Comparison of ENCODE assay signal across 8 cellular contexts in the genomic region with DNA sequence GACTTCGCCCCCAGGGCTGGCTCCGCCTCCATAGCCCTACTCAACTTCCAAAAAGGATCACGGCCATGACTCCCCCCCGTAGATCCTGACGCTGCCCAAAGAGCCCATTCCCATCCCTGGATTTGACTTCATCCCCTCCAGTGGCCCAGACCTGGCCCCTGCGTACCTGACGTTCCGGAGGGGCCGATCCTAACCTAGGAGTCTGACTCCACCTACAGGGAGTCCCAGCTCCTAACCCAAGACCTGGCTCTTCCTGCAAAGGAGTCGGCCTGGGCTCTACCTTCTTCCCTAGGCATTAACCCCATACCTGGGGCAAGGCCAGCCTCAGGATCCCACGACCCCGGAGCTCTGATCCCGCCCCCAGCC. TPM values are rescaled to one million over a fixed set of nuclear protein-coding genes. Genes with fewer than 3 reads are reported as not detected.
DNase-seq lines count a peak whose midpoint lies in the region; ATAC-seq, FAIRE-seq and TF ChIP-seq lines count a peak whose summit lies in the region.

No MANE protein-coding gene starts in this region.

- H3K27me3 Mint-ChIP-seq in stimulated activated naive CD8-positive, alpha-beta T cell treated with anti-CD3 and anti-CD28 coated beads, Interleukin-15, Interleukin-2, amounts not matched to agents 100 ng/mL and 50 ng/mL, for 24 hours: peaks cover 4% of the 10 kb centered on the region

- H3K4me1 ChIP-seq in K562 (replicated peaks in 1 of 2; ENCODE audit: control insufficient read depth in 2 of 2, insufficient read depth in 2 of 2, low read length in 2 of 2) (peaks cover 2 to 52% of the 10 kb centered on the region in 2 experiments; a peak in 3 of 5 replicates), mononuclear cell (ENCODE audit: insufficient read depth, low read length) (peaks cover 23% of the 10 kb centered on the region)

- no peak for TF ChIP-seq POLR2A in K562 (conservative IDR thresholded peaks at IDR 0.05)

- peak overlapping the region; percentile 36 for H3K27ac Mint-ChIP-seq in stimulated activated naive CD8-positive, alpha-beta T cell treated with anti-CD3 and anti-CD28 coated beads, Interleukin-15, Interleukin-2, amounts not matched to agents 100 ng/mL and 50 ng/mL, for 24 hours

- peak overlapping the region; percentile 53 for H3K4me3 Mint-ChIP-seq in stimulated activated naive CD8-positive, alpha-beta T cell treated with anti-CD3 and anti-CD28 coated beads, Interleukin-15, Interleukin-2, amounts not matched to agents 100 ng/mL and 50 ng/mL, for 24 hours

- TF ChIP-seq RAD21 in K562 (CRISPR knock-in tag; conservative IDR thresholded peaks at IDR 0.05 in 1 of 2, IDR thresholded peaks at IDR 0.05 in 1 of 2): peak in 1 of 2 experiments; percentile 7; a peak in 1 of 4 replicates

- POLR2A ChIA-PET in K562 (lab: Yijun Ruan, JAX): interaction anchor here (0.8 to 1.4 kb wide), 4 partner anchors 10 to 48 kb away, joined by 4 to 7 read pairs (median 6); partner anchors contain the start of gene MPND

- WGBS in K562 (ENCODE audit: insufficient coverage, low coverage, missing lambda C conversion rate): 0% methylated on average over 9 of the region's 13 CpGs

- peak overlapping the region; percentile 72; the same call in 2 of the 3 replicates for H3K27ac ChIP-seq in K562 (ENCODE audit: extremely low read depth, low read depth, low read length)

- H3K36me3 Mint-ChIP-seq in stimulated activated naive CD8-positive, alpha-beta T cell treated with anti-CD3 and anti-CD28 coated beads, Interleukin-15, Interleukin-2, amounts not matched to agents 100 ng/mL and 50 ng/mL, for 24 hours (ENCODE audit: low read depth): no peaks in the 10 kb centered on the region

- H3K4me1 Mint-ChIP-seq in stimulated activated naive CD8-positive, alpha-beta T cell treated with anti-CD3 and anti-CD28 coated beads, Interleukin-15, Interleukin-2, amounts not matched to agents 100 ng/mL and 50 ng/mL, for 24 hours (ENCODE audit: low read depth): peaks cover 28% of the 10 kb centered on the region

- in situ Hi-C loops in K562 (cut with MboI): no loop called here

- BruUV-seq in K562 (replicated peaks; lab: Mats Ljungman, UMichigan): no TSS peak

- H3K27me3 ChIP-seq in K562 (ENCODE audit: control insufficient read depth in 2 of 2, insufficient read depth in 2 of 2, low read length in 2 of 2): no peaks in the 10 kb centered on the region; a peak in 1 of 5 replicates
- peaks cover 6% of the 10 kb centered on the region for H3K27me3 ChIP-seq in mononuclear cell (ENCODE audit: insufficient read depth, low read length)

- CTCF ChIA-PET in K562 (lab: Yijun Ruan, JAX; ENCODE audit: low intra/inter-chr PET ratio): no interaction called here

- no peak for ATAC-seq in stimulated activated naive CD8-positive, alpha-beta T cell treated with anti-CD3 and anti-CD28 coated beads, Interleukin-15, Interleukin-2, amounts not matched to agents 100 U/mL and 50 U/mL, for 24 hours
- peak; percentile 50 for ATAC-seq in K562

- H3K9me3 ChIP-seq in K562 (replicated peaks; ENCODE audit: control insufficient read depth, insufficient read depth, low read depth, low read length) (no peaks in the 10 kb centered on the region), mononuclear cell (ENCODE audit: low read depth, low read length) (no peaks in the 10 kb centered on the region)

- peaks cover 4% of the 10 kb centered on the region for H3K36me3 ChIP-seq in K562 (ENCODE audit: control insufficient read depth, insufficient read depth, low read length)

- H4K20me1 ChIP-seq in K562 (replicated peaks; ENCODE audit: control insufficient read depth, insufficient read depth, low read length): peaks cover 7% of the 10 kb centered on the region; the same call in 1 of the 2 replicates

- DNase-seq in stimulated activated naive CD8-positive, alpha-beta T cell treated with anti-CD3 and anti-CD28 coated beads, Interleukin-15, Interleukin-2, amounts not matched to agents 100 U/mL and 50 U/mL, for 24 hours: no peak
- no peak for DNase-seq in K562 (ENCODE audit: extremely low read depth in 1 of 4, low spot score in 3 of 4)
- DNase-seq in effector CD8-positive, alpha-beta T cell (lab: John Stamatoyannopoulos, UW): no peak
- no peak for DNase-seq in NOMO-1 treated with dmso at 0.1 percent for 144 hours (lab: John Stamatoyannopoulos, UW; ENCODE audit: unreplicated experiment)
- no peak for DNase-seq in A172 (ENCODE audit: low spot score)
- no peak for DNase-seq in middle frontal gyrus (ENCODE audit: extremely low spot score, low spot score)

- intact Hi-C loops in K562 (cut with micrococcal nuclease): no loop called here

- H3K9ac ChIP-seq in K562 (ENCODE audit: insufficient read depth in 1 of 2, low read depth in 2 of 2, low read length in 2 of 2): peak overlapping the region in 1 of 2 experiments; percentile 94; a peak in 2 of 4 replicates

- no peaks in the 10 kb centered on the region for H3K9me3 Mint-ChIP-seq in stimulated activated naive CD8-positive, alpha-beta T cell treated with anti-CD3 and anti-CD28 coated beads, Interleukin-15, Interleukin-2, amounts not matched to agents 100 ng/mL and 50 ng/mL, for 24 hours

- TF ChIP-seq CTCF in K562 (IDR thresholded peaks at IDR 0.05 in 2 of 3, conservative IDR thresholded peaks at IDR 0.05 in 1 of 3; ENCODE audit: insufficient read depth in 2 of 3, low read depth in 1 of 3, low read length in 3 of 3): no peak

- H3K9me1 ChIP-seq in K562 (ENCODE audit: control insufficient read depth, insufficient read depth, low read length): no peaks in the 10 kb centered on the region

- FAIRE-seq in K562 (lab: Jason Lieb, UNC): no peak

- H3K4me3 ChIP-seq in K562: peak overlapping the region; percentile 54
- peak overlapping the region; percentile 29 for H3K4me3 ChIP-seq in mononuclear cell (ENCODE audit: low read length)

- H3K4me2 ChIP-seq in K562 (ENCODE audit: insufficient read depth, low read length): peak overlapping the region; percentile 93

- H2AFZ ChIP-seq in K562 (ENCODE audit: low read depth, low read length): peak overlapping the region; percentile 95

- TF ChIP-seq EP300 in K562 (IDR thresholded peaks at IDR 0.05; ENCODE audit: low read length): no peak

- H3K79me2 ChIP-seq in K562 (ENCODE audit: control insufficient read depth, insufficient read depth, low read length): peaks cover 19% of the 10 kb centered on the region

RNA-seq across cellular contexts. Expression of gene STAP2, which starts 10.8 kb away (rescaled TPM):
- total RNA-seq in K562 (2011; cell fraction: chromatin; rRNA removed; ENCODE audit: low replicate concordance): 2.7 and 6.6 TPM in 2 replicates
- 8.7 and 10.8 TPM in 2 replicates for total RNA-seq in K562 (2011; cell fraction: nucleolus; rRNA removed)
- 4.0 and 6.0 TPM in 2 replicates for total RNA-seq in K562 (2011; cell fraction: nucleoplasm; rRNA removed)
- 4.3 and 7.8 TPM in 2 replicates for total RNA-seq in K562 (2014; rRNA removed)
- 2.3 and 3.9 TPM in 2 replicates for total RNA-seq in K562 (2014; rRNA removed; fragmentation: Illumina TruSeq; extraction: Trizol)
- 3.5 and 4.5 TPM in 2 replicates for total RNA-seq in K562 (2015; rRNA removed; fragmentation: Illumina TruSeq; extraction: Trizol)
- 5.7 and 8.2 TPM in 2 replicates for total RNA-seq in K562 (2021)
- polyA plus RNA-seq in K562 (2011; rRNA removed): 4.3 and 4.7 TPM in 2 replicates
- polyA plus RNA-seq in K562 (2011; cell fraction: cytosol; rRNA removed): 5.4 and 13.5 TPM in 2 replicates
- 5.6 and 10.5 TPM in 2 replicates for polyA plus RNA-seq in K562 (2011; cell fraction: nucleus; rRNA removed)
- polyA plus RNA-seq in K562 (2012): 1.4 and 4.8 TPM in 2 replicates
- polyA plus RNA-seq in K562 (2014; fragmentation: Illumina TruSeq; extraction: Trizol): 5.3 and 5.4 TPM in 2 replicates
- 1 to 10 TPM; 1.2 to 3.6 TPM for polyA plus RNA-seq in K562 (2014; fragmentation: Nextera tagmentation; extraction: Ambion mirVana)
- polyA plus RNA-seq in K562 (2014; rRNA removed): 5.8 and 9.8 TPM in 2 replicates
- polyA minus RNA-seq in K562 (2011; rRNA and poly(A)+ RNA removed): 1.2 and 3.1 TPM in 2 replicates
- polyA minus RNA-seq in K562 (2011; cell fraction: cytosol; rRNA and poly(A)+ RNA removed): 2.0 and 2.6 TPM in 2 replicates
- polyA minus RNA-seq in K562 (2011; cell fraction: nucleus; rRNA and poly(A)+ RNA removed): 1.1 and 3.2 TPM in 2 replicates
- total RNA-seq in mononuclear cell: 0.42 TPM
- total RNA-seq in A172 (2014; rRNA removed; shearing (Covaris generic)): 73.5 and 96.1 TPM in 2 replicates

RNA-seq across cellular contexts. Expression of gene MPND, which starts 15.5 kb away (rescaled TPM):
- total RNA-seq in K562 (2011; cell fraction: chromatin; rRNA removed; ENCODE audit: low replicate concordance): 6.5 and 16.7 TPM in 2 replicates
- total RNA-seq in K562 (2011; cell fraction: nucleolus; rRNA removed): 12.6 and 12.8 TPM in 2 replicates
- total RNA-seq in K562 (2011; cell fraction: nucleoplasm; rRNA removed): 6.2 and 6.5 TPM in 2 replicates
- total RNA-seq in K562 (2014; rRNA removed): 3.6 and 5.7 TPM in 2 replicates
- total RNA-seq in K562 (2014; rRNA removed; fragmentation: Illumina TruSeq; extraction: Trizol): 1.5 and 1.9 TPM in 2 replicates
- 7.8 and 8.0 TPM in 2 replicates for total RNA-seq in K562 (2015; rRNA removed; fragmentation: Illumina TruSeq; extraction: Trizol)
- total RNA-seq in K562 (2021): 14.0 and 16.2 TPM in 2 replicates
- polyA plus RNA-seq in K562 (2011; rRNA removed): 3.9 and 4.3 TPM in 2 replicates
- polyA plus RNA-seq in K562 (2011; cell fraction: cytosol; rRNA removed): 4.7 and 8.9 TPM in 2 replicates
- 4.8 and 7.2 TPM in 2 replicates for polyA plus RNA-seq in K562 (2011; cell fraction: nucleus; rRNA removed)
- 13.5 and 16.5 TPM in 2 replicates for polyA plus RNA-seq in K562 (2012)
- polyA plus RNA-seq in K562 (2014; fragmentation: Illumina TruSeq; extraction: Trizol): 5.5 and 7.6 TPM in 2 replicates
- 1 to 10 TPM in 1 of 2 experiments, under 1 TPM in 1; 0.25 to 1.3 TPM for polyA plus RNA-seq in K562 (2014; fragmentation: Nextera tagmentation; extraction: Ambion mirVana)
- polyA plus RNA-seq in K562 (2014; rRNA removed): 5.7 and 9.4 TPM in 2 replicates
- 1.3 and 1.9 TPM in 2 replicates for polyA minus RNA-seq in K562 (2011; rRNA and poly(A)+ RNA removed)
- polyA minus RNA-seq in K562 (2011; cell fraction: cytosol; rRNA and poly(A)+ RNA removed): 8.7 and 9.4 TPM in 2 replicates
- polyA minus RNA-seq in K562 (2011; cell fraction: nucleus; rRNA and poly(A)+ RNA removed): 3.2 and 4.0 TPM in 2 replicates
- 7.3 TPM for total RNA-seq in mononuclear cell
- 6.4 and 6.6 TPM in 2 replicates for total RNA-seq in A172 (2014; rRNA removed; shearing (Covaris generic))

RNA-seq across cellular contexts. Expression of gene FSD1, which starts 23.5 kb away (rescaled TPM):
- total RNA-seq in K562 (2011; cell fraction: chromatin; rRNA removed; ENCODE audit: low replicate concordance): 1.8 and 3.1 TPM in 2 replicates
- total RNA-seq in K562 (2011; cell fraction: nucleolus; rRNA removed): 1.7 and 2.8 TPM in 2 replicates
- 0.92 and 1.4 TPM in 2 replicates for total RNA-seq in K562 (2011; cell fraction: nucleoplasm; rRNA removed)
- total RNA-seq in K562 (2014; rRNA removed): 0.65 and 0.77 TPM in 2 replicates
- 0.73 and 0.80 TPM in 2 replicates for total RNA-seq in K562 (2014; rRNA removed; fragmentation: Illumina TruSeq; extraction: Trizol)
- total RNA-seq in K562 (2015; rRNA removed; fragmentation: Illumina TruSeq; extraction: Trizol): 0.49 and 0.69 TPM in 2 replicates
- total RNA-seq in K562 (2021): 1.4 and 1.5 TPM in 2 replicates
- 0.87 and 1.2 TPM in 2 replicates for polyA plus RNA-seq in K562 (2011; rRNA removed)
- 0.44 and 3.4 TPM in 2 replicates for polyA plus RNA-seq in K562 (2011; cell fraction: cytosol; rRNA removed)
- 2.1 and 3.7 TPM in 2 replicates for polyA plus RNA-seq in K562 (2011; cell fraction: nucleus; rRNA removed)
- 0.44 and 1.0 TPM in 2 replicates for polyA plus RNA-seq in K562 (2012)
- 0.29 and 1.9 TPM in 2 replicates for polyA plus RNA-seq in K562 (2014; fragmentation: Illumina TruSeq; extraction: Trizol)
- polyA plus RNA-seq in K562 (2014; fragmentation: Nextera tagmentation; extraction: Ambion mirVana): under 1 TPM in 1 of 2 experiments, not detected in 1; 0.11 TPM
- 0.78 and 1.1 TPM in 2 replicates for polyA plus RNA-seq in K562 (2014; rRNA removed)
- 0.33 and 0.49 TPM in 2 replicates for polyA minus RNA-seq in K562 (2011; rRNA and poly(A)+ RNA removed)
- polyA minus RNA-seq in K562 (2011; cell fraction: cytosol; rRNA and poly(A)+ RNA removed): not detected in 2 replicates
- 0.22 and 0.81 TPM in 2 replicates for polyA minus RNA-seq in K562 (2011; cell fraction: nucleus; rRNA and poly(A)+ RNA removed)
- total RNA-seq in mononuclear cell: 0.73 TPM
- total RNA-seq in A172 (2014; rRNA removed; shearing (Covaris generic)): 43.2 and 61.1 TPM in 2 replicates

RNA-seq across cellular contexts. Expression of gene TMIGD2, which starts 25.7 kb away (rescaled TPM):
- not detected in 2 replicates for total RNA-seq in K562 (2011; cell fraction: chromatin; rRNA removed; ENCODE audit: low replicate concordance)
- total RNA-seq in K562 (2011; cell fraction: nucleolus; rRNA removed): not detected in 2 replicates
- not detected in 2 replicates for total RNA-seq in K562 (2011; cell fraction: nucleoplasm; rRNA removed)
- total RNA-seq in K562 (2014; rRNA removed): not detected in 2 replicates
- total RNA-seq in K562 (2014; rRNA removed; fragmentation: Illumina TruSeq; extraction: Trizol): not detected in 2 replicates
- not detected in 2 replicates for total RNA-seq in K562 (2015; rRNA removed; fragmentation: Illumina TruSeq; extraction: Trizol)
- total RNA-seq in K562 (2021): not detected in 2 replicates
- polyA plus RNA-seq in K562 (2011; rRNA removed): not detected in 2 replicates
- polyA plus RNA-seq in K562 (2011; cell fraction: cytosol; rRNA removed): 0.06 TPM in 1 of 2 replicates, not detected in the other
- polyA plus RNA-seq in K562 (2011; cell fraction: nucleus; rRNA removed): not detected in 2 replicates
- 0.10 and 0.18 TPM in 2 replicates for polyA plus RNA-seq in K562 (2012)
- not detected in 2 replicates for polyA plus RNA-seq in K562 (2014; fragmentation: Illumina TruSeq; extraction: Trizol)
- not detected for polyA plus RNA-seq in K562 (2014; fragmentation: Nextera tagmentation; extraction: Ambion mirVana)
- not detected in 2 replicates for polyA plus RNA-seq in K562 (2014; rRNA removed)
- polyA minus RNA-seq in K562 (2011; rRNA and poly(A)+ RNA removed): not detected in 2 replicates
- not detected in 2 replicates for polyA minus RNA-seq in K562 (2011; cell fraction: cytosol; rRNA and poly(A)+ RNA removed)
- not detected in 2 replicates for polyA minus RNA-seq in K562 (2011; cell fraction: nucleus; rRNA and poly(A)+ RNA removed)
- 27.8 TPM for total RNA-seq in mononuclear cell
- not detected in 2 replicates for total RNA-seq in A172 (2014; rRNA removed; shearing (Covaris generic))

RNA-seq across cellular contexts. Expression of gene SHD, which starts 48.8 kb away (rescaled TPM):
- 0.42 TPM in 1 of 2 replicates, not detected in the other for total RNA-seq in K562 (2011; cell fraction: chromatin; rRNA removed; ENCODE audit: low replicate concordance)
- not detected in 2 replicates for total RNA-seq in K562 (2011; cell fraction: nucleolus; rRNA removed)
- total RNA-seq in K562 (2011; cell fraction: nucleoplasm; rRNA removed): not detected in 2 replicates
- total RNA-seq in K562 (2014; rRNA removed) (0.33 TPM in 1 of 2 replicates, not detected in the other), K562 (2014; rRNA removed; fragmentation: Illumina TruSeq; extraction: Trizol) (not detected in 2 replicates), K562 (2015; rRNA removed; fragmentation: Illumina TruSeq; extraction: Trizol) (0.15 TPM in 1 of 2 replicates, not detected in the other), K562 (2021) (0.38 and 0.62 TPM in 2 replicates), mononuclear cell (0.84 TPM)
- polyA plus RNA-seq in K562 (2011; rRNA removed) (0.22 TPM in 1 of 2 replicates, not detected in the other), K562 (2014; fragmentation: Illumina TruSeq; extraction: Trizol) (0.42 TPM in 1 of 2 replicates, not detected in the other), K562 (2014; fragmentation: Nextera tagmentation; extraction: Ambion mirVana) (under 1 TPM; 0.13 to 0.18 TPM), K562 (2014; rRNA removed) (0.05 and 0.13 TPM in 2 replicates)
- polyA plus RNA-seq in K562 (2011; cell fraction: cytosol; rRNA removed): 0.21 and 0.49 TPM in 2 replicates
- 0.36 and 0.90 TPM in 2 replicates for polyA plus RNA-seq in K562 (2011; cell fraction: nucleus; rRNA removed)
- 0.78 and 1.4 TPM in 2 replicates for polyA plus RNA-seq in K562 (2012)
- polyA minus RNA-seq in K562 (2011; rRNA and poly(A)+ RNA removed): not detected in 2 replicates
- not detected in 2 replicates for polyA minus RNA-seq in K562 (2011; cell fraction: cytosol; rRNA and poly(A)+ RNA removed)
- not detected in 2 replicates for polyA minus RNA-seq in K562 (2011; cell fraction: nucleus; rRNA and poly(A)+ RNA removed)
- 0.24 and 0.53 TPM in 2 replicates for total RNA-seq in A172 (2014; rRNA removed; shearing (Covaris generic))

Comparison
In these comparisons a context has a peak if more than half of its experiments do, and no peak if none do; other contexts are left out.
1. RNA of gene FSD1, which starts 23.5 kb away (total RNA-seq): 43.2 to 61.1 TPM in A172; 0.49 to 3.1 TPM in K562 and 0.73 TPM in mononuclear cell (single experiment); every median in the first group is over 10 times any median in the second.